25 cellular contexts compared by ENCODE assay signal in the genomic region with DNA sequence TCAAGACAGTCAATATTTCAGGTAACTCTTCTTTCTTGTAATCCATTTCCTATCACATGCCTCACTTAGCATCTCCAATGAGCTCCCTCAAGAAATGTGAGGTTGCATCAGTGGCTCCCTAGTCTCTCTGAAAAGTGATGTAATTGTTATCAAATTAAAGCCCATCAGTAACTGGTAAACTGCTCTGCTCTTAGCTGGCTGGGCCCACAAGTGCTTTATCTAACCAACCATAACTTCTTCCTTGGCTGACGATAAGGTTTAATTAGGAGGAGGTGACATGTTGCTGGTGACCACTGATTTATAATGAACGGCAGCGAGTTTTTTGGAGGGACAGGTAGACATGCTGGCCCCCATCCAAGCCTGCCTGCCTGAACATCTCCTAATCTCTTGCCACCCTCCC.
"Had no signal": no experiment of that assay in that cellular context is flagged by ENCODE, and none has a peak within 500 bp of the region (broad histone marks: within the 10 kb centered on the region; RNA-seq: fewer than 3 reads in every experiment).

No MANE protein-coding gene starts in this region.

- H3K9ac ChIP-seq: neural progenitor cell, parathyroid adenoma had no signal

- FAIRE-seq: small intestine, urothelium cell line had no signal

- H3K9me3 ChIP-seq: ovary, psoas muscle, right lobe of liver, sigmoid colon, stomach, thoracic aorta, thyroid gland, tibial nerve, upper lobe of left lung, vagina had no signal

- H3K79me2 ChIP-seq: parathyroid adenoma had no signal

- H3K4me1 ChIP-seq: parathyroid adenoma, psoas muscle, right lobe of liver, sigmoid colon, stomach, thyroid gland, tibial nerve, upper lobe of left lung, vagina had no signal

- DNase-seq: natural killer cell; occipital lobe; ovary; posterior cingulate gyrus; psoas muscle; right cardiac atrium; right lobe of liver; sigmoid colon; small intestine; stimulated activated CD4-positive, alpha-beta T cell treated with anti-CD3 and anti-CD28 coated beads, Interleukin-15, amount 100 ng/mL, for 24 hours; stimulated activated CD4-positive, alpha-beta T cell treated with anti-CD3 and anti-CD28 coated beads, Interleukin-2, amount 100 ng/mL, for 24 hours; stimulated activated CD4-positive, alpha-beta T cell treated with anti-CD3 and anti-CD28 coated beads, Interleukin-2, amount 100 ng/mL, for 48 hours; stimulated activated CD4-positive, alpha-beta T cell treated with anti-CD3 and anti-CD28 coated beads, Interleukin-4, amount 100 ng/mL, for 24 hours; stimulated activated naive B cell treated with anti-CD40 and anti-IgM and Interleukin-4, amounts not matched to agents 10 μg/mL and 1 μg/mL and 100 μg/mL, for 72 hours; stimulated activated naive CD4-positive, alpha-beta T cell treated with Interleukin-2 at 50 U/mL for 16 hours; stomach; upper lobe of left lung had no signal

- H3K4me2 ChIP-seq: neural progenitor cell had no signal

- ATAC-seq: natural killer cell; psoas muscle; right cardiac atrium; right lobe of liver; stimulated activated effector memory CD8-positive, alpha-beta T cell treated with anti-CD3 and anti-CD28 coated beads, Interleukin-12 subunit alpha, Interleukin-12 subunit beta, amount 100 ng/mL, for 72 hours; stimulated activated naive B cell treated with anti-CD40 and anti-IgM and Interleukin-4, amounts not matched to agents 10 μg/mL and 1 μg/mL and 100 μg/mL, for 72 hours had no signal

- H3K4me3 ChIP-seq: neural progenitor cell, ovary, psoas muscle, right lobe of liver, sigmoid colon, stomach, thoracic aorta, thyroid gland, tibial nerve, upper lobe of left lung, vagina had no signal

- H3K36me3 ChIP-seq: neural progenitor cell, ovary, right lobe of liver, sigmoid colon, stomach, thoracic aorta, thyroid gland, tibial nerve, upper lobe of left lung, vagina had no signal

- H3K27ac ChIP-seq: neural progenitor cell, ovary, parathyroid adenoma, psoas muscle, right lobe of liver, sigmoid colon, stomach, thoracic aorta, thyroid gland, tibial nerve, upper lobe of left lung, vagina had no signal

- H3K27me3 ChIP-seq: neural progenitor cell, ovary, right lobe of liver, sigmoid colon, stomach, thyroid gland, tibial nerve, upper lobe of left lung, vagina had no signal

- H2AFZ ChIP-seq: neural progenitor cell, parathyroid adenoma had no signal
